ENCODE assay signal across 8 cellular contexts in the genomic region with DNA sequence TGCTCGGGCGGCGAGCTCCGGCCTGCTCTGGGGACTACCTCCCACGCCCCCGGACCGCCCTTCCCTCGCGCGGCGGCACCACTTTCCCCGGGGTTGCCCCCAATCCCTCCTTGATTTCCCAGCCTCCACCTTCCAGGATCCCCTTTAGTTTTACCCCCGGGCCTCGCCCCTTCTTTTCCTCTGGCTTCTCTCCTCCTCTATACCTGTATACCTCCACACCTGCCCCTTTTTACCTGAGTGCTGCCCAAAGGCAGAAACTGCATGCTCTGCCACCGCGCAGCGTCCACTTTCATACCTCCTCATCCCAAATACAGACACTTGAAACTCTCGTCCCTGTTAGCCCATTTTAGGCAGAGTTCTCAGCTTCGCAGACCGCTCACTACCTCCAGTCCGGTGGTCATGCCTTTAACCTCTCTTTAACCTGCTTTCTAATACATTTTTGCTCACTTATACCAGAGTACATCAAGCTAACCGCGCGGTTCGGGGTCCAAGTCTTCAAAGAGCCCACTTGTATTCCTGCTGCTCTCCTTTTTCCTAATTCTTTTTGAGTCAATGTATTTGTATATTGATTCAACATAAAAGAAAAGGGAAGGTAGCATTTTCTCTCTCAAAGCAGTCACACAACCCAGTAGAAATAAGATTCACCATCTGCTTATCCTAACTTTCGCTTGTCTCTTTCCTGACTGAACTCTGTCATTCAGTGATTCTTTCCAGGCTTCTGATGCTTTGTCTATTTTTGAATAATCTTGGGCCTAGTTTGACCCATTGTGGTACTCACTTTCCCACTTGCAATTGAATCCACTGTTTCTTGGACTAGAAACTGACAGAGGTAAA. TPM values are rescaled to one million over a fixed set of nuclear protein-coding genes. Genes with fewer than 3 reads are reported as not detected.
DNase-seq lines count a peak whose midpoint lies in the region; ATAC-seq and TF ChIP-seq lines count a peak whose summit lies in the region.

No MANE protein-coding gene starts in this region.

- intact Hi-C loops in HCT116 (cut with micrococcal nuclease), result loop anchor here (5.0 kb wide), 1 partner anchor 80 kb away; no protein-coding TSS in a partner anchor
- intact Hi-C loops in OCI-LY7 (cut with micrococcal nuclease; ENCODE audit: unreplicated experiment), result no loop called here
- intact Hi-C loops in left lung (cut with DNase I), result no loop called here
- intact Hi-C loops in testis (cut with DNase I; ENCODE audit: low total_unique reads), result no loop called here

- H3K9ac ChIP-seq in HCT116 (ENCODE audit: low read length), result peak overlapping the region; percentile 82

- H4K20me1 ChIP-seq in HCT116 (ENCODE audit: insufficient read depth) (no peaks in the 10 kb centered on the region; the same call in 1 of the 2 replicates), OCI-LY7 (ENCODE audit: insufficient read depth, low read length) (peaks cover 16% of the 10 kb centered on the region)

- H3K4me3 ChIP-seq in HCT116 (replicated peaks in 1 of 2; ENCODE audit: low read depth in 1 of 2, low read length in 2 of 2), result peak overlapping the region; percentile 72 to 83
- peak overlapping the region; percentile 77 for H3K4me3 ChIP-seq in OCI-LY7 (ENCODE audit: low read depth, low read length, poor library complexity, severe bottlenecking)
- H3K4me3 ChIP-seq in left lung, result peak overlapping the region; percentile 87 to 97
- peak overlapping the region; percentile 88 to 94 for H3K4me3 ChIP-seq in testis

- WGBS in testis, 2 donors, result 1 to 2% methylated on average over 26 of the region's 26 CpGs

- RAD21 ChIA-PET in HCT116 (lab: Charles Lee; ENCODE audit: low non-redundant PET in 1 of 2, low total read pairs in 2 of 2, uncharacterized antibody in 2 of 2, unreplicated experiment in 2 of 2), result no interaction called here

- no peaks in the 10 kb centered on the region for H3K9me3 Mint-ChIP-seq in central memory CD8-positive, alpha-beta T cell

- no peaks in the 10 kb centered on the region for H3K9me2 ChIP-seq in HCT116 (ENCODE audit: insufficient read depth)
- no peaks in the 10 kb centered on the region for H3K9me2 ChIP-seq in OCI-LY7 (ENCODE audit: insufficient read depth, low read length)

- ATAC-seq in HCT116 (peak; percentile 26), left lung (peak; percentile 39), HG03521 (IDR thresholded peaks at IDR 0.05; ENCODE audit: unreplicated experiment) (no peak)
- ATAC-seq in central memory CD8-positive, alpha-beta T cell (replicated peaks; ENCODE audit: extremely low read depth, poor library complexity, severe bottlenecking), result peak; percentile 15

- H2AFZ ChIP-seq in HCT116 (ENCODE audit: low read depth, low read length, poor library complexity, severe bottlenecking) (no peak overlapping the region), OCI-LY7 (ENCODE audit: low read length) (peak overlapping the region; percentile 1; the same call in 1 of the 2 replicates)

- CTCF ChIA-PET in HCT116 (lab: Charles Lee), result no interaction called here
- CTCF ChIA-PET in OCI-LY7 (lab: Charles Lee; ENCODE audit: unreplicated experiment), result interaction anchor here (0.7 kb wide), 1 partner anchor 1268 kb away, joined by 4 read pairs; no protein-coding TSS in a partner anchor
- CTCF ChIA-PET in GM10248 (lab: Yijun Ruan, JAX), result interaction anchor here (1.0 to 10.5 kb wide), 3 partner anchors 12 to 209 kb away, joined by 3 to 65 read pairs (median 19); no protein-coding TSS in a partner anchor

- BruUV-seq in HCT116 (replicated peaks; lab: Mats Ljungman, UMichigan), result TSS peak; percentile 50
- BruUV-seq in OCI-LY7 (replicated peaks; lab: Mats Ljungman, UMichigan), result TSS peak; percentile 59

- no peaks in the 10 kb centered on the region for H3K27me3 Mint-ChIP-seq in central memory CD8-positive, alpha-beta T cell

- no peaks in the 10 kb centered on the region for H3K9me3 ChIP-seq in HCT116 (ENCODE audit: control insufficient read depth in 1 of 2, insufficient read depth in 1 of 2, low read depth in 1 of 2, low read length in 2 of 2)
- no peaks in the 10 kb centered on the region for H3K9me3 ChIP-seq in OCI-LY7 (ENCODE audit: low read length)
- H3K9me3 ChIP-seq in left lung, result no peaks in the 10 kb centered on the region
- H3K9me3 ChIP-seq in testis, result no peaks in the 10 kb centered on the region

- POLR2A ChIA-PET in HCT116 (lab: Charles Lee), result no interaction called here
- POLR2A ChIA-PET in OCI-LY7 (lab: Charles Lee), result interaction anchor here (0.6 to 1.7 kb wide), 4 partner anchors 18 to 200 kb away, joined by 3 to 5 read pairs (median 3); no protein-coding TSS in a partner anchor
- POLR2A ChIA-PET in GM10248 (lab: Yijun Ruan, JAX), result interaction anchor here (0.7 kb wide), 1 partner anchor 13 kb away, joined by 3 read pairs; no protein-coding TSS in a partner anchor

- TF ChIP-seq CTCF in HCT116 (IDR thresholded peaks at IDR 0.05 in 2 of 3, conservative IDR thresholded peaks at IDR 0.05 in 1 of 3; ENCODE audit: borderline replicate concordance in 1 of 3, insufficient read depth in 1 of 3, low read depth in 2 of 3, low read length in 2 of 3) (no peak), OCI-LY7 (conservative IDR thresholded peaks at IDR 0.05; ENCODE audit: low read length) (no peak), left lung (IDR thresholded peaks at IDR 0.05) (no peak), testis (IDR thresholded peaks at IDR 0.05) (no peak), GM10248 (IDR thresholded peaks at IDR 0.05; ENCODE audit: control extremely low read depth, extremely low read depth, low read depth, missing control alignments) (no peak)

- peak overlapping the region; percentile 96 for H3K4me3 Mint-ChIP-seq in central memory CD8-positive, alpha-beta T cell

- no peaks in the 10 kb centered on the region for H3K27me3 ChIP-seq in HCT116 (ENCODE audit: insufficient read depth, low read length)
- H3K27me3 ChIP-seq in left lung, result no peaks in the 10 kb centered on the region
- no peaks in the 10 kb centered on the region for H3K27me3 ChIP-seq in testis

- H3K27ac ChIP-seq in HCT116 (ENCODE audit: low read depth, low read length) (peak overlapping the region; percentile 70), OCI-LY7 (ENCODE audit: low read depth, low read length, poor library complexity, severe bottlenecking) (peak overlapping the region; percentile 89), left lung (peak overlapping the region; percentile 94 to 95), testis (peak overlapping the region; percentile 93)

- TF ChIP-seq POLR2A in HCT116 (IDR thresholded peaks at IDR 0.05; ENCODE audit: borderline replicate concordance, extremely low read depth, insufficient read depth, insufficient read length) (no peak), testis (IDR thresholded peaks at IDR 0.05) (no peak)

- TF ChIP-seq RAD21 in HCT116 (IDR thresholded peaks at IDR 0.05; ENCODE audit: low read depth), result no peak

- no peaks in the 10 kb centered on the region for H3K36me3 ChIP-seq in HCT116 (ENCODE audit: control insufficient read depth in 1 of 2, insufficient read depth in 2 of 2, low read length in 2 of 2)
- H3K36me3 ChIP-seq in OCI-LY7 (ENCODE audit: insufficient read depth, low read length), result peaks cover 4% of the 10 kb centered on the region
- H3K36me3 ChIP-seq in left lung, result no peaks in the 10 kb centered on the region
- no peaks in the 10 kb centered on the region for H3K36me3 ChIP-seq in testis (ENCODE audit: low read depth, missing control alignments)

- DNase-seq in ELR (ENCODE audit: low read depth) (peak; percentile 22), HCT116 (ENCODE audit: low read depth, low spot score) (no peak), OCI-LY7 (ENCODE audit: low spot score) (peak; percentile 27), left lung (no peak), testis (peak; percentile 17), GM10248 (ENCODE audit: extremely low spot score) (no peak)
- no peak for DNase-seq in central memory CD8-positive, alpha-beta T cell (ENCODE audit: low spot score in 2 of 2)

- H3K4me1 Mint-ChIP-seq in central memory CD8-positive, alpha-beta T cell, result peaks cover 45% of the 10 kb centered on the region

- H3K36me3 Mint-ChIP-seq in central memory CD8-positive, alpha-beta T cell (ENCODE audit: insufficient read depth), result peaks cover 9% of the 10 kb centered on the region

- peak overlapping the region; percentile 73 for H3K4me2 ChIP-seq in HCT116 (ENCODE audit: low read length)
- H3K4me2 ChIP-seq in OCI-LY7 (ENCODE audit: low read length), result peak overlapping the region; percentile 76

- H3K4me1 ChIP-seq in HCT116 (ENCODE audit: control insufficient read depth in 1 of 2, insufficient read depth in 2 of 2, low read length in 2 of 2) (peaks cover 13 to 32% of the 10 kb centered on the region in 2 experiments; a peak in 3 of 4 replicates), OCI-LY7 (ENCODE audit: insufficient read depth, low read length, poor library complexity, severe bottlenecking) (peaks cover 30% of the 10 kb centered on the region), left lung (peaks cover 34 to 63% of the 10 kb centered on the region in 2 donors), testis (peaks cover 18% of the 10 kb centered on the region)

- H3K79me2 ChIP-seq in HCT116 (ENCODE audit: insufficient read depth, low read length), result peaks cover 61% of the 10 kb centered on the region
- H3K79me2 ChIP-seq in OCI-LY7 (ENCODE audit: insufficient read depth, low read depth, low read length), result peaks cover 54% of the 10 kb centered on the region

- H3K27ac Mint-ChIP-seq in central memory CD8-positive, alpha-beta T cell (ENCODE audit: low read depth), result peak overlapping the region; percentile 95

TF ChIP-seq in HCT116, 20 proteins besides CTCF, POLR2A, EP300 and RAD21:
- TF ChIP-seq SRF (IDR thresholded peaks at IDR 0.05; ENCODE audit: low read depth) (no peak), ZFX (IDR thresholded peaks at IDR 0.05) (0 out of 2 replicates have a peak, but pooled peaks have one; percentile 12), EGR1 (IDR thresholded peaks at IDR 0.05; ENCODE audit: low read depth) (peak; percentile 45), EZH2 (IDR thresholded peaks at IDR 0.05) (no peak)
- TF ChIP-seq, protein P1, sequence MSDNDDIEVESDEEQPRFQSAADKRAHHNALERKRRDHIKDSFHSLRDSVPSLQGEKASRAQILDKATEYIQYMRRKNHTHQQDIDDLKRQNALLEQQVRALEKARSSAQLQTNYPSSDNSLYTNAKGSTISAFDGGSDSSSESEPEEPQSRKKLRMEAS (IDR thresholded peaks at IDR 0.05), result no peak
TF ChIP-seq in HCT116: peak in this region for 2.

RNA-seq across cellular contexts. Expression of gene SPOPL, which starts 0.9 kb away (rescaled TPM):
- total RNA-seq in HCT116 (2021; ENCODE audit: unreplicated experiment) (48.3 TPM), OCI-LY7 (2022) (18.3 and 19.8 TPM in 2 replicates), left lung (10 to 100 TPM; 24.7 to 29.4 TPM), testis (10 to 100 TPM; 10.6 to 14.2 TPM)
- 17.0 and 18.1 TPM in 2 replicates for polyA plus RNA-seq in HCT116 (2012)
- 11.4 and 15.1 TPM in 2 replicates for total RNA-seq in OCI-LY7 (2014; rRNA removed; shearing (Covaris generic))
- polyA plus RNA-seq in testis (ENCODE audit: insufficient read depth, low read depth, low replicate concordance), result 9.1 TPM

Comparison
In these comparisons a context has a peak if more than half of its experiments do, and no peak if none do; other contexts are left out.
1. DNase-seq: peak in ELR (single experiment), OCI-LY7 (single experiment) and testis (single experiment); none in HCT116 (single experiment), central memory CD8-positive, alpha-beta T cell (0 of 2), left lung (0 of 2) and GM10248 (single experiment).
2. Peak in every context shown above with its lines, with median percentiles within 50 percentile points of each other: H3K27ac ChIP-seq and H3K4me3 ChIP-seq.